2 cellular contexts compared by ENCODE assay signal in the genomic region with DNA sequence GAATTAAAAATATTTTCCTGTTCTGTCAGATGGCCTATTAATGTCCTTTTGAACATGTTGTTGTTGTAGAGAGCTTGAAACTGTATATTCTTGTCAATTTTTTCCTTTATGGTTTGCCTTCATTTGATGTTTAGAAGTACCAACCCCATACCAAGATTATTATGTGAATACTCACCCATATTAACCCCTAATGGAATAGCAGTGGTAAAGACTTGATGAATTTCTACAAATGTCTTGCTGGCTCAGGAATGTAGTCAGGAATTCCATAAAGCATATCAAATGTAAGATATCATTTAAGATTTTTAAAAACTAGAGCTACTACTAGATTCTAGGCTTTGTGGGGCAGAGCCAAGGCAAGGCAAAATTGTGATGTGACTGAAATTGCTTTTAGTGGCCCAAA.
TF ChIP-seq lines count a peak whose summit lies in the region.

No MANE protein-coding gene starts in this region.

TF ChIP-seq in IMR-90, 13 proteins besides CTCF, POLR2A, EP300 and RAD21 (continued from another document):
- no peak for TF ChIP-seq CHD1 (IDR thresholded peaks at IDR 0.05; ENCODE audit: low read depth, low read length)
- no peak for TF ChIP-seq MAZ (IDR thresholded peaks at IDR 0.05; ENCODE audit: borderline replicate concordance, low read depth, low read length)
- TF ChIP-seq RCOR1 (IDR thresholded peaks at IDR 0.05; ENCODE audit: insufficient replicate concordance, low read length): no peak
- TF ChIP-seq MXI1 (IDR thresholded peaks at IDR 0.05; ENCODE audit: borderline replicate concordance, low read depth, low read length): no peak
- TF ChIP-seq, protein P1, sequence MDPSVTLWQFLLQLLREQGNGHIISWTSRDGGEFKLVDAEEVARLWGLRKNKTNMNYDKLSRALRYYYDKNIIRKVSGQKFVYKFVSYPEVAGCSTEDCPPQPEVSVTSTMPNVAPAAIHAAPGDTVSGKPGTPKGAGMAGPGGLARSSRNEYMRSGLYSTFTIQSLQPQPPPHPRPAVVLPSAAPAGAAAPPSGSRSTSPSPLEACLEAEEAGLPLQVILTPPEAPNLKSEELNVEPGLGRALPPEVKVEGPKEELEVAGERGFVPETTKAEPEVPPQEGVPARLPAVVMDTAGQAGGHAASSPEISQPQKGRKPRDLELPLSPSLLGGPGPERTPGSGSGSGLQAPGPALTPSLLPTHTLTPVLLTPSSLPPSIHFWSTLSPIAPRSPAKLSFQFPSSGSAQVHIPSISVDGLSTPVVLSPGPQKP (IDR thresholded peaks at IDR 0.05; ENCODE audit: borderline replicate concordance, low read depth, low read length): no peak
- no peak for TF ChIP-seq BHLHE40 (IDR thresholded peaks at IDR 0.05; ENCODE audit: low read depth, low read length)
- TF ChIP-seq CEBPB (IDR thresholded peaks at IDR 0.05; ENCODE audit: low read depth, low read length): no peak
- no peak for TF ChIP-seq FOS (IDR thresholded peaks at IDR 0.05; ENCODE audit: low read depth, low read length)
- no peak for TF ChIP-seq RFX5 (IDR thresholded peaks at IDR 0.05; ENCODE audit: low read depth, low read length)
- TF ChIP-seq, protein P2, sequence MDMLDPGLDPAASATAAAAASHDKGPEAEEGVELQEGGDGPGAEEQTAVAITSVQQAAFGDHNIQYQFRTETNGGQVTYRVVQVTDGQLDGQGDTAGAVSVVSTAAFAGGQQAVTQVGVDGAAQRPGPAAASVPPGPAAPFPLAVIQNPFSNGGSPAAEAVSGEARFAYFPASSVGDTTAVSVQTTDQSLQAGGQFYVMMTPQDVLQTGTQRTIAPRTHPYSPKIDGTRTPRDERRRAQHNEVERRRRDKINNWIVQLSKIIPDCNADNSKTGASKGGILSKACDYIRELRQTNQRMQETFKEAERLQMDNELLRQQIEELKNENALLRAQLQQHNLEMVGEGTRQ (IDR thresholded peaks at IDR 0.05; ENCODE audit: low read depth, low read length): no peak
- no peak for TF ChIP-seq NFE2L2 (IDR thresholded peaks at IDR 0.05; ENCODE audit: low read depth, low read length)

TF ChIP-seq in SK-N-SH treated with all-trans-retinoic acid at 6 μM for 48 hours, 23 proteins besides CTCF, POLR2A, EP300 and RAD21 (continued from another document):
- TF ChIP-seq, protein P3, sequence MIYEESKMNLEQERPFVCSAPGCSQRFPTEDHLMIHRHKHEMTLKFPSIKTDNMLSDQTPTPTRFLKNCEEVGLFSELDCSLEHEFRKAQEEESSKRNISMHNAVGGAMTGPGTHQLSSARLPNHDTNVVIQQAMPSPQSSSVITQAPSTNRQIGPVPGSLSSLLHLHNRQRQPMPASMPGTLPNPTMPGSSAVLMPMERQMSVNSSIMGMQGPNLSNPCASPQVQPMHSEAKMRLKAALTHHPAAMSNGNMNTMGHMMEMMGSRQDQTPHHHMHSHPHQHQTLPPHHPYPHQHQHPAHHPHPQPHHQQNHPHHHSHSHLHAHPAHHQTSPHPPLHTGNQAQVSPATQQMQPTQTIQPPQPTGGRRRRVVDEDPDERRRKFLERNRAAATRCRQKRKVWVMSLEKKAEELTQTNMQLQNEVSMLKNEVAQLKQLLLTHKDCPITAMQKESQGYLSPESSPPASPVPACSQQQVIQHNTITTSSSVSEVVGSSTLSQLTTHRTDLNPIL (CRISPR knock-in tag; IDR thresholded peaks at IDR 0.05; ENCODE audit: low read depth): no peak
- TF ChIP-seq ZNF70 (CRISPR knock-in tag; IDR thresholded peaks at IDR 0.05): no peak
- TF ChIP-seq RARB (CRISPR knock-in tag; IDR thresholded peaks at IDR 0.05): no peak
- no peak for TF ChIP-seq GLIS3 (CRISPR knock-in tag; IDR thresholded peaks at IDR 0.05)
- no peak for TF ChIP-seq ZFP30 (CRISPR knock-in tag; IDR thresholded peaks at IDR 0.05)
- TF ChIP-seq ISL1 (CRISPR knock-in tag; IDR thresholded peaks at IDR 0.05): no peak
- TF ChIP-seq, protein P4, sequence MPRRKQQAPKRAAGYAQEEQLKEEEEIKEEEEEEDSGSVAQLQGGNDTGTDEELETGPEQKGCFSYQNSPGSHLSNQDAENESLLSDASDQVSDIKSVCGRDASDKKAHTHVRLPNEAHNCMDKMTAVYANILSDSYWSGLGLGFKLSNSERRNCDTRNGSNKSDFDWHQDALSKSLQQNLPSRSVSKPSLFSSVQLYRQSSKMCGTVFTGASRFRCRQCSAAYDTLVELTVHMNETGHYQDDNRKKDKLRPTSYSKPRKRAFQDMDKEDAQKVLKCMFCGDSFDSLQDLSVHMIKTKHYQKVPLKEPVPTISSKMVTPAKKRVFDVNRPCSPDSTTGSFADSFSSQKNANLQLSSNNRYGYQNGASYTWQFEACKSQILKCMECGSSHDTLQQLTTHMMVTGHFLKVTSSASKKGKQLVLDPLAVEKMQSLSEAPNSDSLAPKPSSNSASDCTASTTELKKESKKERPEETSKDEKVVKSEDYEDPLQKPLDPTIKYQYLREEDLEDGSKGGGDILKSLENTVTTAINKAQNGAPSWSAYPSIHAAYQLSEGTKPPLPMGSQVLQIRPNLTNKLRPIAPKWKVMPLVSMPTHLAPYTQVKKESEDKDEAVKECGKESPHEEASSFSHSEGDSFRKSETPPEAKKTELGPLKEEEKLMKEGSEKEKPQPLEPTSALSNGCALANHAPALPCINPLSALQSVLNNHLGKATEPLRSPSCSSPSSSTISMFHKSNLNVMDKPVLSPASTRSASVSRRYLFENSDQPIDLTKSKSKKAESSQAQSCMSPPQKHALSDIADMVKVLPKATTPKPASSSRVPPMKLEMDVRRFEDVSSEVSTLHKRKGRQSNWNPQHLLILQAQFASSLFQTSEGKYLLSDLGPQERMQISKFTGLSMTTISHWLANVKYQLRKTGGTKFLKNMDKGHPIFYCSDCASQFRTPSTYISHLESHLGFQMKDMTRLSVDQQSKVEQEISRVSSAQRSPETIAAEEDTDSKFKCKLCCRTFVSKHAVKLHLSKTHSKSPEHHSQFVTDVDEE (CRISPR knock-in tag; IDR thresholded peaks at IDR 0.05): no peak
- TF ChIP-seq, protein P5, sequence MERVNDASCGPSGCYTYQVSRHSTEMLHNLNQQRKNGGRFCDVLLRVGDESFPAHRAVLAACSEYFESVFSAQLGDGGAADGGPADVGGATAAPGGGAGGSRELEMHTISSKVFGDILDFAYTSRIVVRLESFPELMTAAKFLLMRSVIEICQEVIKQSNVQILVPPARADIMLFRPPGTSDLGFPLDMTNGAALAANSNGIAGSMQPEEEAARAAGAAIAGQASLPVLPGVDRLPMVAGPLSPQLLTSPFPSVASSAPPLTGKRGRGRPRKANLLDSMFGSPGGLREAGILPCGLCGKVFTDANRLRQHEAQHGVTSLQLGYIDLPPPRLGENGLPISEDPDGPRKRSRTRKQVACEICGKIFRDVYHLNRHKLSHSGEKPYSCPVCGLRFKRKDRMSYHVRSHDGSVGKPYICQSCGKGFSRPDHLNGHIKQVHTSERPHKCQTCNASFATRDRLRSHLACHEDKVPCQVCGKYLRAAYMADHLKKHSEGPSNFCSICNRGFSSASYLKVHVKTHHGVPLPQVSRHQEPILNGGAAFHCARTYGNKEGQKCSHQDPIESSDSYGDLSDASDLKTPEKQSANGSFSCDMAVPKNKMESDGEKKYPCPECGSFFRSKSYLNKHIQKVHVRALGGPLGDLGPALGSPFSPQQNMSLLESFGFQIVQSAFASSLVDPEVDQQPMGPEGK (CRISPR knock-in tag; IDR thresholded peaks at IDR 0.05; ENCODE audit: borderline replicate concordance): no peak
- no peak for TF ChIP-seq ZNF8 (CRISPR knock-in tag; IDR thresholded peaks at IDR 0.05)
